Comparison of ENCODE assay signal across 2 cellular contexts in the genomic region with DNA sequence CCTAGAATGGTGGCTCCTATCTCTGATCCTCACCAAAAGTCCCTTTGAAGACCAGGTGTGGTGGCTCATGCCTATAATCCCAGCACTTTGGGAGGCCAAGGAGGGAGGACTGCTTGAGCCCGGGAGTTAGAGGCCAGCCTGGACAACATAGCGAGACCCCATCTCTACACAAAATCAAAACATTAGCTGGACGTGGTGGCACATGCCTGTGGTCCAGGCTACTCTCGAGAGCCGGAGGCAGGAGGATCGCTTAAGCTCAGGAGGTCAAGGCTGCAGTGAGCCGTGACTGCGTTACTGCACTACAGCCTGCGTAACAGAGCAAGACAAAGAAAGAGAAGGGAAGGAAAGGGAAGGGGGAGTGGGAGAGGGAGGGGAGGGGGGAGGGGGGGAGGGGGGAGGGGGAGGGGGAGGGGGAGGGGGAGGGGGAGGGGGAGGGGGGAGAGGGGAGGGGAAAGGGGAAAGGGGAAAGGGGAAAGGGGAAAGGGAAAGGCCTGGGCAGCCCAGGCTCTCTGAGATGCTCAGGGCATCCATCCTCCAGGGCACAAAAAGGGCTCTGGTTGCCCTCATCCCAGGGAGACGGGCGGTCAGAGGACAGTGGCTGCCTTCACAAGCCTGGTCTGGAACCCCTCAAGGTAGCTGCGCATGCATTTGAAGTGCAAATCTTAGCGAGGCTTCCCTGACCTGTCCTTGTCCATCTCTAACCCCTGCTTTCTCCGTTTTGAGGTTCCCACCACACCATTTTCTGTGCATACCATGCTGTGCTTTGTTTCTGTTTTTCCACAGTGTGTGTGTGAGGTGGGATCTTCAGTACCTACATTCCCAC.
A peak's percentile ranks its signal among the peaks of the same experiment; 100 is the strongest.
TF ChIP-seq lines count a peak whose summit lies in the region.

No MANE protein-coding gene starts in this region.

TF ChIP-seq in K562, 482 proteins besides CTCF, POLR2A, EP300 and RAD21:
- TF ChIP-seq ZNF121 (CRISPR knock-in tag; conservative IDR thresholded peaks at IDR 0.05) (peak; percentile 39; the same call in 1 of the 2 replicates), NCOA1 (IDR thresholded peaks at IDR 0.05; ENCODE audit: low read depth) (no peak)

TF ChIP-seq in HepG2, 621 proteins besides CTCF, POLR2A, EP300 and RAD21 (continues in another document):
- no peak for TF ChIP-seq SMAD1 (CRISPR knock-in tag; IDR thresholded peaks at IDR 0.05; ENCODE audit: borderline replicate concordance, low read depth)
- TF ChIP-seq, protein P1, sequence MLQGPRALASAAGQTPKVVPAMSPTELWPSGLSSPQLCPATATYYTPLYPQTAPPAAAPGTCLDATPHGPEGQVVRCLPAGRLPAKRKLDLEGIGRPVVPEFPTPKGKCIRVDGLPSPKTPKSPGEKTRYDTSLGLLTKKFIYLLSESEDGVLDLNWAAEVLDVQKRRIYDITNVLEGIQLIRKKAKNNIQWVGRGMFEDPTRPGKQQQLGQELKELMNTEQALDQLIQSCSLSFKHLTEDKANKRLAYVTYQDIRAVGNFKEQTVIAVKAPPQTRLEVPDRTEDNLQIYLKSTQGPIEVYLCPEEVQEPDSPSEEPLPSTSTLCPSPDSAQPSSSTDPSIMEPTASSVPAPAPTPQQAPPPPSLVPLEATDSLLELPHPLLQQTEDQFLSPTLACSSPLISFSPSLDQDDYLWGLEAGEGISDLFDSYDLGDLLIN (CRISPR knock-in tag; IDR thresholded peaks at IDR 0.05; ENCODE audit: borderline replicate concordance) = no peak
- no peak for TF ChIP-seq ZNF629 (CRISPR knock-in tag; conservative IDR thresholded peaks at IDR 0.05)
- TF ChIP-seq BRCA1 (CRISPR knock-in tag; IDR thresholded peaks at IDR 0.05) = no peak
- no peak for TF ChIP-seq ZNF446 (CRISPR knock-in tag; IDR thresholded peaks at IDR 0.05)
- TF ChIP-seq, protein P2, sequence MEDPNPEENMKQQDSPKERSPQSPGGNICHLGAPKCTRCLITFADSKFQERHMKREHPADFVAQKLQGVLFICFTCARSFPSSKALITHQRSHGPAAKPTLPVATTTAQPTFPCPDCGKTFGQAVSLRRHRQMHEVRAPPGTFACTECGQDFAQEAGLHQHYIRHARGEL (CRISPR knock-in tag; IDR thresholded peaks at IDR 0.05) = no peak
- TF ChIP-seq, protein P3, sequence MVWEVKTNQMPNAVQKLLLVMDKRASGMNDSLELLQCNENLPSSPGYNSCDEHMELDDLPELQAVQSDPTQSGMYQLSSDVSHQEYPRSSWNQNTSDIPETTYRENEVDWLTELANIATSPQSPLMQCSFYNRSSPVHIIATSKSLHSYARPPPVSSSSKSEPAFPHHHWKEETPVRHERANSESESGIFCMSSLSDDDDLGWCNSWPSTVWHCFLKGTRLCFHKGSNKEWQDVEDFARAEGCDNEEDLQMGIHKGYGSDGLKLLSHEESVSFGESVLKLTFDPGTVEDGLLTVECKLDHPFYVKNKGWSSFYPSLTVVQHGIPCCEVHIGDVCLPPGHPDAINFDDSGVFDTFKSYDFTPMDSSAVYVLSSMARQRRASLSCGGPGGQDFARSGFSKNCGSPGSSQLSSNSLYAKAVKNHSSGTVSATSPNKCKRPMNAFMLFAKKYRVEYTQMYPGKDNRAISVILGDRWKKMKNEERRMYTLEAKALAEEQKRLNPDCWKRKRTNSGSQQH (CRISPR knock-in tag; IDR thresholded peaks at IDR 0.05; ENCODE audit: low read depth) = no peak
- TF ChIP-seq DNMT3B (CRISPR knock-in tag; conservative IDR thresholded peaks at IDR 0.05) = no peak
- TF ChIP-seq ASH2L (IDR thresholded peaks at IDR 0.05; ENCODE audit: insufficient read length, low read depth, low read length) = no peak
- TF ChIP-seq, protein P4, sequence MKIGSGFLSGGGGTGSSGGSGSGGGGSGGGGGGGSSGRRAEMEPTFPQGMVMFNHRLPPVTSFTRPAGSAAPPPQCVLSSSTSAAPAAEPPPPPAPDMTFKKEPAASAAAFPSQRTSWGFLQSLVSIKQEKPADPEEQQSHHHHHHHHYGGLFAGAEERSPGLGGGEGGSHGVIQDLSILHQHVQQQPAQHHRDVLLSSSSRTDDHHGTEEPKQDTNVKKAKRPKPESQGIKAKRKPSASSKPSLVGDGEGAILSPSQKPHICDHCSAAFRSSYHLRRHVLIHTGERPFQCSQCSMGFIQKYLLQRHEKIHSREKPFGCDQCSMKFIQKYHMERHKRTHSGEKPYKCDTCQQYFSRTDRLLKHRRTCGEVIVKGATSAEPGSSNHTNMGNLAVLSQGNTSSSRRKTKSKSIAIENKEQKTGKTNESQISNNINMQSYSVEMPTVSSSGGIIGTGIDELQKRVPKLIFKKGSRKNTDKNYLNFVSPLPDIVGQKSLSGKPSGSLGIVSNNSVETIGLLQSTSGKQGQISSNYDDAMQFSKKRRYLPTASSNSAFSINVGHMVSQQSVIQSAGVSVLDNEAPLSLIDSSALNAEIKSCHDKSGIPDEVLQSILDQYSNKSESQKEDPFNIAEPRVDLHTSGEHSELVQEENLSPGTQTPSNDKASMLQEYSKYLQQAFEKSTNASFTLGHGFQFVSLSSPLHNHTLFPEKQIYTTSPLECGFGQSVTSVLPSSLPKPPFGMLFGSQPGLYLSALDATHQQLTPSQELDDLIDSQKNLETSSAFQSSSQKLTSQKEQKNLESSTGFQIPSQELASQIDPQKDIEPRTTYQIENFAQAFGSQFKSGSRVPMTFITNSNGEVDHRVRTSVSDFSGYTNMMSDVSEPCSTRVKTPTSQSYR (CRISPR knock-in tag; IDR thresholded peaks at IDR 0.05; ENCODE audit: borderline replicate concordance) = peak; percentile 26; the same call in 1 of the 2 replicates
- TF ChIP-seq EEA1 (CRISPR knock-in tag; IDR thresholded peaks at IDR 0.05; ENCODE audit: borderline replicate concordance) = no peak
- no peak for TF ChIP-seq ZNF569 (CRISPR knock-in tag; IDR thresholded peaks at IDR 0.05; ENCODE audit: borderline replicate concordance)
- TF ChIP-seq, protein P5, sequence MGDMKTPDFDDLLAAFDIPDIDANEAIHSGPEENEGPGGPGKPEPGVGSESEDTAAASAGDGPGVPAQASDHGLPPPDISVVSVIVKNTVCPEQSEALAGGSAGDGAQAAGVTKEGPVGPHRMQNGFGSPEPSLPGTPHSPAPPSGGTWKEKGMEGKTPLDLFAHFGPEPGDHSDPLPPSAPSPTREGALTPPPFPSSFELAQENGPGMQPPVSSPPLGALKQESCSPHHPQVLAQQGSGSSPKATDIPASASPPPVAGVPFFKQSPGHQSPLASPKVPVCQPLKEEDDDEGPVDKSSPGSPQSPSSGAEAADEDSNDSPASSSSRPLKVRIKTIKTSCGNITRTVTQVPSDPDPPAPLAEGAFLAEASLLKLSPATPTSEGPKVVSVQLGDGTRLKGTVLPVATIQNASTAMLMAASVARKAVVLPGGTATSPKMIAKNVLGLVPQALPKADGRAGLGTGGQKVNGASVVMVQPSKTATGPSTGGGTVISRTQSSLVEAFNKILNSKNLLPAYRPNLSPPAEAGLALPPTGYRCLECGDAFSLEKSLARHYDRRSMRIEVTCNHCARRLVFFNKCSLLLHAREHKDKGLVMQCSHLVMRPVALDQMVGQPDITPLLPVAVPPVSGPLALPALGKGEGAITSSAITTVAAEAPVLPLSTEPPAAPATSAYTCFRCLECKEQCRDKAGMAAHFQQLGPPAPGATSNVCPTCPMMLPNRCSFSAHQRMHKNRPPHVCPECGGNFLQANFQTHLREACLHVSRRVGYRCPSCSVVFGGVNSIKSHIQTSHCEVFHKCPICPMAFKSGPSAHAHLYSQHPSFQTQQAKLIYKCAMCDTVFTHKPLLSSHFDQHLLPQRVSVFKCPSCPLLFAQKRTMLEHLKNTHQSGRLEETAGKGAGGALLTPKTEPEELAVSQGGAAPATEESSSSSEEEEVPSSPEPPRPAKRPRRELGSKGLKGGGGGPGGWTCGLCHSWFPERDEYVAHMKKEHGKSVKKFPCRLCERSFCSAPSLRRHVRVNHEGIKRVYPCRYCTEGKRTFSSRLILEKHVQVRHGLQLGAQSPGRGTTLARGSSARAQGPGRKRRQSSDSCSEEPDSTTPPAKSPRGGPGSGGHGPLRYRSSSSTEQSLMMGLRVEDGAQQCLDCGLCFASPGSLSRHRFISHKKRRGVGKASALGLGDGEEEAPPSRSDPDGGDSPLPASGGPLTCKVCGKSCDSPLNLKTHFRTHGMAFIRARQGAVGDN (CRISPR knock-in tag; IDR thresholded peaks at IDR 0.05) = peak; percentile 51; the same call in 1 of the 2 replicates
- no peak for TF ChIP-seq ZNF598 (CRISPR knock-in tag; IDR thresholded peaks at IDR 0.05; ENCODE audit: borderline replicate concordance)
- 0 out of 2 replicates have a peak, but pooled peaks have one; percentile 27 for TF ChIP-seq ZNF263 (CRISPR knock-in tag; IDR thresholded peaks at IDR 0.05)
- no peak for TF ChIP-seq SALL2 (CRISPR knock-in tag; IDR thresholded peaks at IDR 0.05)
- TF ChIP-seq ZNF251 (CRISPR knock-in tag; IDR thresholded peaks at IDR 0.05) = no peak
- TF ChIP-seq SP5 (CRISPR knock-in tag; IDR thresholded peaks at IDR 0.05; ENCODE audit: borderline replicate concordance, low read depth) = no peak
- TF ChIP-seq, protein P6, sequence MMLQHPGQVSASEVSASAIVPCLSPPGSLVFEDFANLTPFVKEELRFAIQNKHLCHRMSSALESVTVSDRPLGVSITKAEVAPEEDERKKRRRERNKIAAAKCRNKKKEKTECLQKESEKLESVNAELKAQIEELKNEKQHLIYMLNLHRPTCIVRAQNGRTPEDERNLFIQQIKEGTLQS (CRISPR knock-in tag; IDR thresholded peaks at IDR 0.05) = no peak
- TF ChIP-seq, protein P7, sequence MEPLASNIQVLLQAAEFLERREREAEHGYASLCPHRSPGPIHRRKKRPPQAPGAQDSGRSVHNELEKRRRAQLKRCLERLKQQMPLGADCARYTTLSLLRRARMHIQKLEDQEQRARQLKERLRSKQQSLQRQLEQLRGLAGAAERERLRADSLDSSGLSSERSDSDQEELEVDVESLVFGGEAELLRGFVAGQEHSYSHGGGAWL (CRISPR knock-in tag; IDR thresholded peaks at IDR 0.05) = no peak
- TF ChIP-seq, protein P8, sequence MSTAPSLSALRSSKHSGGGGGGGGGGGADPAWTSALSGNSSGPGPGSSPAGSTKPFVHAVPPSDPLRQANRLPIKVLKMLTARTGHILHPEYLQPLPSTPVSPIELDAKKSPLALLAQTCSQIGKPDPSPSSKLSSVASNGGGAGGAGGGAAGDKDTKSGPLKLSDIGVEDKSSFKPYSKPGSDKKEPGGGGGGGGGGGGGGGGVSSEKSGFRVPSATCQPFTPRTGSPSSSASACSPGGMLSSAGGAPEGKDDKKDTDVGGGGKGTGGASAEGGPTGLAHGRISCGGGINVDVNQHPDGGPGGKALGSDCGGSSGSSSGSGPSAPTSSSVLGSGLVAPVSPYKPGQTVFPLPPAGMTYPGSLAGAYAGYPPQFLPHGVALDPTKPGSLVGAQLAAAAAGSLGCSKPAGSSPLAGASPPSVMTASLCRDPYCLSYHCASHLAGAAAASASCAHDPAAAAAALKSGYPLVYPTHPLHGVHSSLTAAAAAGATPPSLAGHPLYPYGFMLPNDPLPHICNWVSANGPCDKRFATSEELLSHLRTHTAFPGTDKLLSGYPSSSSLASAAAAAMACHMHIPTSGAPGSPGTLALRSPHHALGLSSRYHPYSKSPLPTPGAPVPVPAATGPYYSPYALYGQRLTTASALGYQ (CRISPR knock-in tag; IDR thresholded peaks at IDR 0.05) = no peak
- no peak for TF ChIP-seq EHMT2 (IDR thresholded peaks at IDR 0.05; ENCODE audit: borderline replicate concordance, low read depth, low read length)
- TF ChIP-seq, protein P9, sequence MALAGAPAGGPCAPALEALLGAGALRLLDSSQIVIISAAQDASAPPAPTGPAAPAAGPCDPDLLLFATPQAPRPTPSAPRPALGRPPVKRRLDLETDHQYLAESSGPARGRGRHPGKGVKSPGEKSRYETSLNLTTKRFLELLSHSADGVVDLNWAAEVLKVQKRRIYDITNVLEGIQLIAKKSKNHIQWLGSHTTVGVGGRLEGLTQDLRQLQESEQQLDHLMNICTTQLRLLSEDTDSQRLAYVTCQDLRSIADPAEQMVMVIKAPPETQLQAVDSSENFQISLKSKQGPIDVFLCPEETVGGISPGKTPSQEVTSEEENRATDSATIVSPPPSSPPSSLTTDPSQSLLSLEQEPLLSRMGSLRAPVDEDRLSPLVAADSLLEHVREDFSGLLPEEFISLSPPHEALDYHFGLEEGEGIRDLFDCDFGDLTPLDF (CRISPR knock-in tag; IDR thresholded peaks at IDR 0.05) = no peak
- TF ChIP-seq, protein P10, sequence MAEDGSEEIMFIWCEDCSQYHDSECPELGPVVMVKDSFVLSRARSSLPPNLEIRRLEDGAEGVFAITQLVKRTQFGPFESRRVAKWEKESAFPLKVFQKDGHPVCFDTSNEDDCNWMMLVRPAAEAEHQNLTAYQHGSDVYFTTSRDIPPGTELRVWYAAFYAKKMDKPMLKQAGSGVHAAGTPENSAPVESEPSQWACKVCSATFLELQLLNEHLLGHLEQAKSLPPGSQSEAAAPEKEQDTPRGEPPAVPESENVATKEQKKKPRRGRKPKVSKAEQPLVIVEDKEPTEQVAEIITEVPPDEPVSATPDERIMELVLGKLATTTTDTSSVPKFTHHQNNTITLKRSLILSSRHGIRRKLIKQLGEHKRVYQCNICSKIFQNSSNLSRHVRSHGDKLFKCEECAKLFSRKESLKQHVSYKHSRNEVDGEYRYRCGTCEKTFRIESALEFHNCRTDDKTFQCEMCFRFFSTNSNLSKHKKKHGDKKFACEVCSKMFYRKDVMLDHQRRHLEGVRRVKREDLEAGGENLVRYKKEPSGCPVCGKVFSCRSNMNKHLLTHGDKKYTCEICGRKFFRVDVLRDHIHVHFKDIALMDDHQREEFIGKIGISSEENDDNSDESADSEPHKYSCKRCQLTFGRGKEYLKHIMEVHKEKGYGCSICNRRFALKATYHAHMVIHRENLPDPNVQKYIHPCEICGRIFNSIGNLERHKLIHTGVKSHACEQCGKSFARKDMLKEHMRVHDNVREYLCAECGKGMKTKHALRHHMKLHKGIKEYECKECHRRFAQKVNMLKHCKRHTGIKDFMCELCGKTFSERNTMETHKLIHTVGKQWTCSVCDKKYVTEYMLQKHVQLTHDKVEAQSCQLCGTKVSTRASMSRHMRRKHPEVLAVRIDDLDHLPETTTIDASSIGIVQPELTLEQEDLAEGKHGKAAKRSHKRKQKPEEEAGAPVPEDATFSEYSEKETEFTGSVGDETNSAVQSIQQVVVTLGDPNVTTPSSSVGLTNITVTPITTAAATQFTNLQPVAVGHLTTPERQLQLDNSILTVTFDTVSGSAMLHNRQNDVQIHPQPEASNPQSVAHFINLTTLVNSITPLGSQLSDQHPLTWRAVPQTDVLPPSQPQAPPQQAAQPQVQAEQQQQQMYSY (CRISPR knock-in tag; IDR thresholded peaks at IDR 0.05) = no peak
- TF ChIP-seq ZNF674 (CRISPR knock-in tag; IDR thresholded peaks at IDR 0.05; ENCODE audit: low read depth) = no peak
- TF ChIP-seq KDM2A (CRISPR knock-in tag; IDR thresholded peaks at IDR 0.05; ENCODE audit: borderline replicate concordance, low read depth) = no peak
- TF ChIP-seq PCBP2 (optimal IDR thresholded peaks at IDR 0.05; ENCODE audit: low read depth, low read length, poor library complexity, severe bottlenecking) = peak; percentile 65
- TF ChIP-seq JDP2 (CRISPR knock-in tag; IDR thresholded peaks at IDR 0.05; ENCODE audit: borderline replicate concordance) = no peak
- TF ChIP-seq, protein P11, sequence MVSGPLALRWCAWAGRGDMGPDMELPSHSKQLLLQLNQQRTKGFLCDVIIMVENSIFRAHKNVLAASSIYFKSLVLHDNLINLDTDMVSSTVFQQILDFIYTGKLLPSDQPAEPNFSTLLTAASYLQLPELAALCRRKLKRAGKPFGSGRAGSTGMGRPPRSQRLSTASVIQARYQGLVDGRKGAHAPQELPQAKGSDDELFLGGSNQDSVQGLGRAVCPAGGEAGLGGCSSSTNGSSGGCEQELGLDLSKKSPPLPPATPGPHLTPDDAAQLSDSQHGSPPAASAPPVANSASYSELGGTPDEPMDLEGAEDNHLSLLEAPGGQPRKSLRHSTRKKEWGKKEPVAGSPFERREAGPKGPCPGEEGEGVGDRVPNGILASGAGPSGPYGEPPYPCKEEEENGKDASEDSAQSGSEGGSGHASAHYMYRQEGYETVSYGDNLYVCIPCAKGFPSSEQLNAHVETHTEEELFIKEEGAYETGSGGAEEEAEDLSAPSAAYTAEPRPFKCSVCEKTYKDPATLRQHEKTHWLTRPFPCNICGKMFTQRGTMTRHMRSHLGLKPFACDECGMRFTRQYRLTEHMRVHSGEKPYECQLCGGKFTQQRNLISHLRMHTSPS (CRISPR knock-in tag; IDR thresholded peaks at IDR 0.05; ENCODE audit: low read depth) = no peak
- TF ChIP-seq MTA3 (CRISPR knock-in tag; IDR thresholded peaks at IDR 0.05) = no peak
- no peak for TF ChIP-seq ATF7-NPFF (CRISPR knock-in tag; IDR thresholded peaks at IDR 0.05; ENCODE audit: low read depth)
- TF ChIP-seq ZMYM2 (CRISPR knock-in tag; IDR thresholded peaks at IDR 0.05) = peak; percentile 50; the same call in 1 of the 2 replicates
